ENCODE assay signal across 1 cellular context in the genomic region with DNA sequence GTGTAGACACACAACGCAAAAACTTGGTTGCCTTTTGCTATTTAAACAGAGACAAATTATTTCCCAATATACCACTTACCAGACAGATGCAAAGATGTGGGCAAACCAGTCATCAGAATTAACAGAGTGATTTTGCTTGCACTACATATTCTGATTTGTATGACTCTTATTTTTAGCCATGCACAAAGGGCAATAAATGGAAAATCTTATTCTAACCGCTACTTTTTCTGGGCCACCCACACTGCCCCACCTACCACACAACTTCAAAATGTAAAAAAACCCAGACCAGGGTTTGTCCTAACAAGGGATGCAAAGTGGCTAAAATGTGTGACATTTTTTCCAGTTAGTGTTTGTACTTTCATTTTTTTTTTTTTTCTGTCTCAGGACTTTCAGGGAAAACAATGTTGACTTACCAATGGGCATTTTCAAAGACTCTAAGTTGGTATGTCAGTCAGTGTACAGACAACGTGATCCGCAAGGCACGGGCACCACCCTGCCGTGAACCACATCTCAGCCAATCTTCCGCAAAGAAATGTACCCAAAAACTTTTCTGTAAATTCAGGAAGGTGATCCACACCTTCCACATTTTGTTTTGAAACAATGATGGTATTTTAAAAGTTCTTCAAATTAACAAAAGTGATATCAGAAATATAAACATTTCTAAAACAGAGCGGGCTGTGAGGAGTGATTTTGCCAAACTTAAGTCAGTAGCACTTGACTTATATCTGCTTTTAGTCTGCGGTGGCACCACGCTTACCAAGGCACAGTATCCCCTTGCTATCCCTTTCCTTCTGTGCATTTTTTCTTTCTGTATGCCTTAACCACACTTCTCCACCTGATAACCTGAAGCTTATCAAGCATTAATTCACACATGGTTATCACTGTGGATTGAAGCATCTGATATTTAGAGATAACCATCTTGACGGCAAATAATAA.
TF ChIP-seq lines count a peak whose summit lies in the region.

No MANE protein-coding gene starts in this region.

TF ChIP-seq in SK-N-SH treated with all-trans-retinoic acid at 6 μM for 48 hours, 23 proteins besides CTCF, POLR2A, EP300 and RAD21 (continued from another document):
- TF ChIP-seq, protein P1, sequence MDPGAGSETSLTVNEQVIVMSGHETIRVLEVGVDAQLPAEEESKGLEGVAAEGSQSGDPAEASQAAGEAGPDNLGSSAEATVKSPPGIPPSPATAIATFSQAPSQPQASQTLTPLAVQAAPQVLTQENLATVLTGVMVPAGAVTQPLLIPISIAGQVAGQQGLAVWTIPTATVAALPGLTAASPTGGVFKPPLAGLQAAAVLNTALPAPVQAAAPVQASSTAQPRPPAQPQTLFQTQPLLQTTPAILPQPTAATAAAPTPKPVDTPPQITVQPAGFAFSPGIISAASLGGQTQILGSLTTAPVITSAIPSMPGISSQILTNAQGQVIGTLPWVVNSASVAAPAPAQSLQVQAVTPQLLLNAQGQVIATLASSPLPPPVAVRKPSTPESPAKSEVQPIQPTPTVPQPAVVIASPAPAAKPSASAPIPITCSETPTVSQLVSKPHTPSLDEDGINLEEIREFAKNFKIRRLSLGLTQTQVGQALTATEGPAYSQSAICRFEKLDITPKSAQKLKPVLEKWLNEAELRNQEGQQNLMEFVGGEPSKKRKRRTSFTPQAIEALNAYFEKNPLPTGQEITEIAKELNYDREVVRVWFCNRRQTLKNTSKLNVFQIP (CRISPR knock-in tag; IDR thresholded peaks at IDR 0.05; ENCODE audit: borderline replicate concordance, low read depth), result no peak
- TF ChIP-seq ESRRG (CRISPR knock-in tag; IDR thresholded peaks at IDR 0.05), result no peak
